In genomic region chr1:6427445-6428390, GRCh38 we compare ENCODE assay signal across 20 cellular contexts. TPM values are rescaled to one million over a fixed set of nuclear protein-coding genes. Genes with fewer than 3 reads are reported as not detected.
DNase-seq lines count a peak whose midpoint lies in the region; ATAC-seq, FAIRE-seq and TF ChIP-seq lines count a peak whose summit lies in the region.
"Had no signal": no experiment of that assay in that cellular context is flagged by ENCODE, and none has a peak within 500 bp of the region (broad histone marks: within the 10 kb centered on the region; RNA-seq: fewer than 3 reads in every experiment).

No MANE protein-coding gene starts in this region.

- no peak overlapping the region for H2BK120ac ChIP-seq in H9 (ENCODE audit: low read depth, low read length, poor library complexity, severe bottlenecking)

- peak; percentile 5; the same call in 1 of the 3 replicates for ATAC-seq in GM12878
- ATAC-seq: activated naive CD8-positive, alpha-beta T cell treated with anti-CD3 and anti-CD28 coated beads, Interleukin-2, amount 50 U/mL, for 24 hours; gastroesophageal sphincter; natural killer cell treated with Interleukin-12 subunit alpha and Interleukin-12 subunit beta and Interleukin-15 and Interleukin-18, amount 100 ng/mL, for 72 hours; SK-N-SH treated with all-trans-retinoic acid at 6 μM for 48 hours; stimulated activated naive CD8-positive, alpha-beta T cell treated with anti-CD3 and anti-CD28 coated beads, Interleukin-15, amount 100 ng/mL, for 72 hours had no signal

- H3K4me1 ChIP-seq in H9 (ENCODE audit: insufficient read depth, low read length) (no peaks in the 10 kb centered on the region), GM12878 (ENCODE audit: control insufficient read depth, insufficient read depth, low read length) (peaks cover 6% of the 10 kb centered on the region; the same call in 1 of the 2 replicates), right atrium auricular region (peaks cover 0 to 36% of the 10 kb centered on the region in 2 donors)

- H2AK5ac ChIP-seq in H9 (ENCODE audit: insufficient read length, low read length) = no peak overlapping the region

- intact Hi-C loops in GM12878 (cut with micrococcal nuclease; ENCODE audit: unreplicated experiment) (no loop called here), lower leg skin (cut with DNase I; ENCODE audit: low total_unique reads) (no loop called here)

- H3K27me3 Mint-ChIP-seq in H9 (ENCODE audit: low read depth) = peaks cover 76% of the 10 kb centered on the region

- TF ChIP-seq RAD21 in GM12878 (IDR thresholded peaks at IDR 0.05; ENCODE audit: insufficient read depth, low read depth, low read length) = no peak

- H4K20me1 ChIP-seq in H9 (ENCODE audit: control insufficient read depth, insufficient read depth, insufficient read length) (no peaks in the 10 kb centered on the region), GM12878 (ENCODE audit: control insufficient read depth, insufficient read depth) (no peaks in the 10 kb centered on the region)

- no peaks in the 10 kb centered on the region for H3K79me1 ChIP-seq in H9 (ENCODE audit: insufficient read depth, low read depth, low read length, poor library complexity, severe bottlenecking)

- H3K9me3 ChIP-seq in H9 (ENCODE audit: control insufficient read depth, low read depth, low read length) (no peaks in the 10 kb centered on the region), GM12878 (replicated peaks; ENCODE audit: control insufficient read depth, insufficient read depth, low read length) (no peaks in the 10 kb centered on the region), right atrium auricular region (no peaks in the 10 kb centered on the region)
- H3K9me3 ChIP-seq: gastroesophageal sphincter had no signal

- H3K27ac ChIP-seq in C4-2B = peak overlapping the region; percentile 69
- H3K27ac ChIP-seq in H9 (ENCODE audit: insufficient read length, low read depth, low read length) = no peak overlapping the region
- H3K27ac ChIP-seq in GM12878 (ENCODE audit: control insufficient read depth, insufficient read depth) = no peak overlapping the region
- H3K27ac ChIP-seq in right atrium auricular region = no peak overlapping the region
- H3K27ac ChIP-seq: gastroesophageal sphincter, GM23248 had no signal

- no peak overlapping the region for H3K18ac ChIP-seq in H9 (ENCODE audit: insufficient read length, low read depth, low read length)

- no peak overlapping the region for H3K56ac ChIP-seq in H9 (ENCODE audit: insufficient read length, low read depth, low read length)

- H4K91ac ChIP-seq in H9 (ENCODE audit: insufficient read length, low read depth, low read length) = no peak overlapping the region

- no peak overlapping the region for H2BK5ac ChIP-seq in H9 (ENCODE audit: insufficient read length, low read length)

- RAD21 ChIA-PET in GM12878 (lab: Charles Lee; ENCODE audit: unreplicated experiment) = no interaction called here

- H3K4me3 Mint-ChIP-seq in H9 = no peak overlapping the region
- H3K4me3 Mint-ChIP-seq: activated naive CD8-positive, alpha-beta T cell treated with anti-CD3 and anti-CD28 coated beads, Interleukin-2, amount 50 U/mL, for 24 hours; natural killer cell treated with Interleukin-12 subunit alpha and Interleukin-12 subunit beta and Interleukin-15 and Interleukin-18, amount 100 ng/mL, for 72 hours; stimulated activated naive CD8-positive, alpha-beta T cell treated with anti-CD3 and anti-CD28 coated beads, Interleukin-15, amount 100 ng/mL, for 72 hours had no signal

- H3K79me2 ChIP-seq in H9 (ENCODE audit: insufficient read depth, low read length) (no peaks in the 10 kb centered on the region), GM12878 (ENCODE audit: control insufficient read depth, insufficient read depth, low read length) (no peaks in the 10 kb centered on the region)

- peaks cover 0 to 3% of the 10 kb centered on the region in 2 experiments; a peak in 2 of 5 replicates for H3K9me3 Mint-ChIP-seq in H9
- H3K9me3 Mint-ChIP-seq: activated naive CD8-positive, alpha-beta T cell treated with anti-CD3 and anti-CD28 coated beads, Interleukin-2, amount 50 U/mL, for 24 hours; natural killer cell treated with Interleukin-12 subunit alpha and Interleukin-12 subunit beta and Interleukin-15 and Interleukin-18, amount 100 ng/mL, for 72 hours; stimulated activated naive CD8-positive, alpha-beta T cell treated with anti-CD3 and anti-CD28 coated beads, Interleukin-15, amount 100 ng/mL, for 72 hours had no signal

- no peak overlapping the region for H3K4ac ChIP-seq in H9 (ENCODE audit: low read depth, low read length)

- H4K5ac ChIP-seq in H9 (ENCODE audit: insufficient read length, low read depth, low read length) = no peak overlapping the region

- no peak overlapping the region for H3T11ph ChIP-seq in H9 (ENCODE audit: low read length)

- H4K8ac ChIP-seq in H9 (replicated peaks; ENCODE audit: insufficient read length, low read depth, low read length) = no peak overlapping the region

- no peak overlapping the region for H3K23ac ChIP-seq in H9 (ENCODE audit: insufficient read length, low read depth, low read length)

- POLR2A ChIA-PET in GM12878 (lab: Charles Lee) = no interaction called here

- H3K9ac ChIP-seq in H9 (ENCODE audit: extremely low read depth, insufficient read length, low read length) (no peak overlapping the region), GM12878 (ENCODE audit: control insufficient read depth, insufficient read depth, low read length) (no peak overlapping the region)
- H3K9ac ChIP-seq: GM23248 had no signal

- H3K27me3 ChIP-seq in H9 (ENCODE audit: insufficient read depth, low read length) (peaks cover 29% of the 10 kb centered on the region; the same call in 1 of the 2 replicates), GM12878 (replicated peaks in 1 of 2; ENCODE audit: control insufficient read depth in 2 of 2, insufficient read depth in 2 of 2, low read length in 1 of 2) (peaks cover 6 to 17% of the 10 kb centered on the region in 2 experiments; a peak in 3 of 4 replicates), right atrium auricular region (peaks cover 19 to 23% of the 10 kb centered on the region in 2 donors)

- no peaks in the 10 kb centered on the region for H3K36me3 Mint-ChIP-seq in H9 (ENCODE audit: insufficient read depth in 1 of 3, low read depth in 3 of 3)
- H3K36me3 Mint-ChIP-seq: natural killer cell treated with Interleukin-12 subunit alpha and Interleukin-12 subunit beta and Interleukin-15 and Interleukin-18, amount 100 ng/mL, for 72 hours had no signal

- H3K4me2 ChIP-seq in H9 (ENCODE audit: insufficient read depth, insufficient read length, low read length) (no peak overlapping the region), GM12878 (ENCODE audit: control insufficient read depth, insufficient read depth) (no peak overlapping the region)

- SMC1A ChIA-PET in GM12878 (lab: Charles Lee; ENCODE audit: uncharacterized antibody, unreplicated experiment) = no interaction called here

- no peak overlapping the region; the same call in 1 of the 2 replicates for H3K14ac ChIP-seq in H9 (ENCODE audit: insufficient read depth, low read length)

- no CpG with 5 or more reads among the region's 26 CpGs for WGBS in H9 (ENCODE audit: extremely low coverage, insufficient read length, low lambda C conversion rate)
- WGBS in GM12878 (ENCODE audit: insufficient coverage, insufficient replicate concordance, low lambda C conversion rate, missing lambda C conversion rate) = 42% methylated on average over 25 of the region's 26 CpGs
- 51 to 53% methylated on average over 20 to 26 of the region's 26 CpGs for WGBS in lower leg skin, 2 donors

- H2BK20ac ChIP-seq in H9 (ENCODE audit: low read depth, low read length, poor library complexity, severe bottlenecking) = no peak overlapping the region

- H2BK15ac ChIP-seq in H9 (ENCODE audit: low read depth, low read length) = no peak overlapping the region

- BruUV-seq in GM12878 (replicated peaks; lab: Mats Ljungman, UMichigan) = no TSS peak

- TF ChIP-seq POLR2A in GM12878 (IDR thresholded peaks at IDR 0.05; ENCODE audit: low read depth, low read length) (no peak), lower leg skin (IDR thresholded peaks at IDR 0.05) (no peak)

- H3K23me2 ChIP-seq in H9 (ENCODE audit: insufficient read length, low read depth, low read length, poor library complexity, severe bottlenecking) = peaks cover 3% of the 10 kb centered on the region

- no peak overlapping the region for H3K27ac Mint-ChIP-seq in H9
- H3K27ac Mint-ChIP-seq: activated naive CD8-positive, alpha-beta T cell treated with anti-CD3 and anti-CD28 coated beads, Interleukin-2, amount 50 U/mL, for 24 hours; natural killer cell treated with Interleukin-12 subunit alpha and Interleukin-12 subunit beta and Interleukin-15 and Interleukin-18, amount 100 ng/mL, for 72 hours had no signal

- H3K4me3 ChIP-seq in GM12878 (no peak overlapping the region), lower leg skin (ENCODE audit: low read depth, poor library complexity, severe bottlenecking) (no peak overlapping the region), right atrium auricular region (no peak overlapping the region)
- H3K4me3 ChIP-seq: gastroesophageal sphincter, GM23248, lung had no signal

- H3K4me1 Mint-ChIP-seq in H9 = peaks cover 17 to 24% of the 10 kb centered on the region in 2 experiments

- FAIRE-seq in GM12878 (lab: Jason Lieb, UNC) = no peak

- CTCF ChIA-PET in GM12878 (lab: Yijun Ruan, JAX) = interaction anchor here (0.7 to 10.9 kb wide), 2 partner anchors 13 to 40 kb away, joined by 4 to 137 read pairs; no protein-coding TSS in a partner anchor

- H2AFZ ChIP-seq in H9 (ENCODE audit: low read length) (no peak overlapping the region), GM12878 (ENCODE audit: control insufficient read depth, low read depth, low read length) (no peak overlapping the region)
- H2AFZ ChIP-seq: GM23248 had no signal

- in situ Hi-C loops in GM12878 (cut with MboI) = no loop called here

- no peak for TF ChIP-seq CTCF in C4-2B (conservative IDR thresholded peaks at IDR 0.05)
- no peak for TF ChIP-seq CTCF in H9 (conservative IDR thresholded peaks at IDR 0.05)
- TF ChIP-seq CTCF in GM12878 (IDR thresholded peaks at IDR 0.05 in 2 of 3, conservative IDR thresholded peaks at IDR 0.05 in 1 of 3; ENCODE audit: control insufficient read depth in 2 of 3, extremely low read depth in 1 of 3, insufficient read depth in 1 of 3, low read depth in 3 of 3, low read length in 3 of 3) = no peak
- TF ChIP-seq CTCF in lower leg skin (IDR thresholded peaks at IDR 0.05) = no peak
- TF ChIP-seq CTCF in right atrium auricular region (IDR thresholded peaks at IDR 0.05) = no peak

- H3K36me3 ChIP-seq in GM12878 (ENCODE audit: control insufficient read depth in 2 of 2, insufficient read depth in 2 of 2, low read length in 1 of 2) (no peaks in the 10 kb centered on the region), right atrium auricular region (no peaks in the 10 kb centered on the region)
- H3K36me3 ChIP-seq: gastroesophageal sphincter had no signal

- DNase-seq in H9 (peak; percentile 28), GM12878 (ENCODE audit: low read depth, low spot score) (no peak), kidney tubule cell (ENCODE audit: low spot score) (peak; percentile 44), lower leg skin (ENCODE audit: low spot score in 2 of 2) (no peak), HuH-7.5 (ENCODE audit: low spot score) (no peak), right atrium auricular region (ENCODE audit: low spot score) (no peak), retina (no peak)
- DNase-seq: activated CD4-positive, alpha-beta T cell treated with anti-CD3 and anti-CD28 coated beads, Interleukin-2, amount 50 U/mL, for 48 hours; activated naive CD8-positive, alpha-beta T cell treated with anti-CD3 and anti-CD28 coated beads, Interleukin-2, amount 50 U/mL, for 24 hours; central memory CD4-positive, alpha-beta T cell; DND-41; GM23248; NCI-H1048; stimulated activated CD4-positive, alpha-beta T cell treated with anti-CD3 and anti-CD28 coated beads, Interleukin-15, amount 100 ng/mL, for 24 hours; stimulated activated naive CD8-positive, alpha-beta T cell treated with anti-CD3 and anti-CD28 coated beads, Interleukin-15, amount 100 ng/mL, for 72 hours had no signal

- no peak for TF ChIP-seq EP300 in GM12878 (IDR thresholded peaks at IDR 0.05; ENCODE audit: borderline replicate concordance in 1 of 2, control insufficient read depth in 1 of 2, low read depth in 2 of 2, low read length in 2 of 2)

- no peak overlapping the region for H2BK12ac ChIP-seq in H9 (ENCODE audit: insufficient read length, low read depth, low read length)

RNA-seq across cellular contexts. Expression of gene ESPN, which starts 3.1 kb away (rescaled TPM):
- total RNA-seq in H9 (2021) (53.1 and 59.3 TPM in 2 replicates), GM12878 (2014; rRNA removed) (0.44 TPM in 1 of 2 replicates, not detected in the other), GM12878 (2014; rRNA removed; fragmentation: Illumina TruSeq; extraction: Trizol) (not detected in 2 replicates), GM12878 (2021) (0.59 and 0.90 TPM in 2 replicates), lower leg skin (10 to 100 TPM; 27.5 to 64.3 (median 30.3) TPM), right atrium auricular region (under 1 TPM in 1 of 2 donors, not detected in 1; 0.47 TPM)
- 0.59 and 1.2 TPM in 2 replicates for total RNA-seq in GM12878 (2013; cell fraction: nucleolus; rRNA removed)
- polyA plus RNA-seq in GM12878 (2011; ENCODE audit: low read depth) = not detected
- polyA plus RNA-seq in GM12878 (2011; rRNA removed) (0.19 and 0.71 TPM in 2 replicates), GM12878 (2014; fragmentation: Illumina TruSeq; extraction: Trizol) (not detected in 2 replicates), GM12878 (2014; fragmentation: Nextera tagmentation; extraction: Ambion mirVana) (not detected), GM12878 (2014; rRNA removed) (0.18 and 0.28 TPM in 2 replicates), GM12878 (2016; fragmentation: Nextera tagmentation; extraction: Ambion mirVana) (not detected)
- polyA plus RNA-seq in GM12878 (2011; cell fraction: cytosol; rRNA removed) = 0.43 and 0.60 TPM in 2 replicates
- polyA plus RNA-seq in GM12878 (2011; cell fraction: nucleus; rRNA removed) = 9.4 and 9.6 TPM in 2 replicates
- polyA plus RNA-seq in GM12878 (2012) = 0.51 and 0.54 TPM in 2 replicates
- polyA minus RNA-seq in GM12878 (2011; rRNA and poly(A)+ RNA removed) = 1.8 TPM in 1 of 2 replicates, not detected in the other
- polyA minus RNA-seq in GM12878 (2011; cell fraction: cytosol; rRNA and poly(A)+ RNA removed) = 0.53 TPM in 1 of 2 replicates, not detected in the other
- 1.6 and 2.2 TPM in 2 replicates for polyA minus RNA-seq in GM12878 (2011; cell fraction: nucleus; rRNA and poly(A)+ RNA removed)
- total RNA-seq: GM23248 had no signal
- polyA plus RNA-seq: GM23248 had no signal

RNA-seq across cellular contexts. Expression of gene HES2, which starts 8.0 kb away (rescaled TPM):
- 0.81 and 1.2 TPM in 2 replicates for total RNA-seq in H9 (2021)
- 0.38 and 0.49 TPM in 2 replicates for total RNA-seq in GM12878 (2013; cell fraction: nucleolus; rRNA removed)
- 0.16 and 0.28 TPM in 2 replicates for total RNA-seq in GM12878 (2014; rRNA removed)
- total RNA-seq in GM12878 (2014; rRNA removed; fragmentation: Illumina TruSeq; extraction: Trizol) = 0.13 and 0.14 TPM in 2 replicates
- 0.32 and 1.0 TPM in 2 replicates for total RNA-seq in GM12878 (2021)
- 0.38 TPM for polyA plus RNA-seq in GM12878 (2011; ENCODE audit: low read depth)
- 0.23 and 0.27 TPM in 2 replicates for polyA plus RNA-seq in GM12878 (2011; rRNA removed)
- polyA plus RNA-seq in GM12878 (2011; cell fraction: cytosol; rRNA removed) = 0.33 and 0.35 TPM in 2 replicates
- 0.26 and 0.43 TPM in 2 replicates for polyA plus RNA-seq in GM12878 (2011; cell fraction: nucleus; rRNA removed)
- 0.89 and 1.5 TPM in 2 replicates for polyA plus RNA-seq in GM12878 (2012)
- polyA plus RNA-seq in GM12878 (2014; fragmentation: Illumina TruSeq; extraction: Trizol) = 0.13 and 0.16 TPM in 2 replicates
- under 1 TPM; 0.13 TPM for polyA plus RNA-seq in GM12878 (2014; fragmentation: Nextera tagmentation; extraction: Ambion mirVana)
- polyA plus RNA-seq in GM12878 (2014; rRNA removed) = 0.16 and 0.49 TPM in 2 replicates
- 1 to 10 TPM; 1.2 to 2.0 TPM for polyA plus RNA-seq in GM12878 (2016; fragmentation: Nextera tagmentation; extraction: Ambion mirVana)
- 0.15 and 0.31 TPM in 2 replicates for polyA minus RNA-seq in GM12878 (2011; rRNA and poly(A)+ RNA removed)
- polyA minus RNA-seq in GM12878 (2011; cell fraction: cytosol; rRNA and poly(A)+ RNA removed) = 0.62 TPM in 1 of 2 replicates, not detected in the other
- polyA minus RNA-seq in GM12878 (2011; cell fraction: nucleus; rRNA and poly(A)+ RNA removed) = 0.12 and 0.57 TPM in 2 replicates
- total RNA-seq in lower leg skin = 10 to 100 TPM; 15.4 to 47.7 (median 35.8) TPM
- total RNA-seq in right atrium auricular region = not detected
- total RNA-seq: GM23248; natural killer cell treated with Interleukin-12 subunit alpha and Interleukin-12 subunit beta and Interleukin-15 and Interleukin-18, amount 100 ng/mL, for 72 hours had no signal
- polyA plus RNA-seq: GM23248 had no signal

RNA-seq across cellular contexts. Expression of gene ACOT7, which starts 34.2 kb away (rescaled TPM):
- total RNA-seq in H9 (2021) (85.2 and 87.4 TPM in 2 replicates), GM12878 (2014; rRNA removed) (46.8 and 58.7 TPM in 2 replicates), GM12878 (2014; rRNA removed; fragmentation: Illumina TruSeq; extraction: Trizol) (26.2 and 26.6 TPM in 2 replicates), GM12878 (2021) (96.9 and 106 TPM in 2 replicates), lower leg skin (10 to 100 TPM; 21.1 to 27.7 (median 24.6) TPM), right atrium auricular region (10 to 100 TPM in 1 of 2 donors, 1 to 10 TPM in 1; 6.6 to 10.7 TPM)
- 10.4 and 10.7 TPM in 2 replicates for total RNA-seq in GM12878 (2013; cell fraction: nucleolus; rRNA removed)
- polyA plus RNA-seq in GM12878 (2011; ENCODE audit: low read depth) = 21.4 TPM
- polyA plus RNA-seq in GM12878 (2011; rRNA removed) (25.1 and 63.8 TPM in 2 replicates), GM12878 (2014; fragmentation: Illumina TruSeq; extraction: Trizol) (15.6 and 47.8 TPM in 2 replicates), GM12878 (2014; fragmentation: Nextera tagmentation; extraction: Ambion mirVana) (10 to 100 TPM in 1 of 2 experiments, 1 to 10 TPM in 1; 8.9 to 20.2 TPM), GM12878 (2014; rRNA removed) (91.3 and 95.0 TPM in 2 replicates), GM12878 (2016; fragmentation: Nextera tagmentation; extraction: Ambion mirVana) (100 to 1,000 TPM; 190 to 206 TPM)
- polyA plus RNA-seq in GM12878 (2011; cell fraction: cytosol; rRNA removed) = 78.3 and 91.7 TPM in 2 replicates
- 66.6 and 118 TPM in 2 replicates for polyA plus RNA-seq in GM12878 (2011; cell fraction: nucleus; rRNA removed)
- 40.9 and 50.2 TPM in 2 replicates for polyA plus RNA-seq in GM12878 (2012)
- polyA minus RNA-seq in GM12878 (2011; rRNA and poly(A)+ RNA removed) = 48.9 and 64.2 TPM in 2 replicates
- polyA minus RNA-seq in GM12878 (2011; cell fraction: cytosol; rRNA and poly(A)+ RNA removed) = 20.3 and 20.8 TPM in 2 replicates
- polyA minus RNA-seq in GM12878 (2011; cell fraction: nucleus; rRNA and poly(A)+ RNA removed) = 9.7 and 21.4 TPM in 2 replicates

RNA-seq across cellular contexts. Expression of gene TNFRSF25, which starts 38.3 kb away (rescaled TPM):
- total RNA-seq in H9 (2021) (18.3 and 19.4 TPM in 2 replicates), GM12878 (2014; rRNA removed) (0.16 TPM in 1 of 2 replicates, not detected in the other), GM12878 (2014; rRNA removed; fragmentation: Illumina TruSeq; extraction: Trizol) (not detected in 2 replicates), GM12878 (2021) (0.46 and 0.58 TPM in 2 replicates), lower leg skin (100 to 1,000 TPM in 1 of 4 donors, 10 to 100 TPM in 3; 53.7 to 168 (median 75.7) TPM), right atrium auricular region (1 to 10 TPM; 4.4 to 7.4 TPM)
- 12.4 and 16.1 TPM in 2 replicates for total RNA-seq in GM12878 (2013; cell fraction: nucleolus; rRNA removed)
- not detected for polyA plus RNA-seq in GM12878 (2011; ENCODE audit: low read depth)
- polyA plus RNA-seq in GM12878 (2011; rRNA removed) (5.0 and 8.6 TPM in 2 replicates), GM12878 (2014; fragmentation: Illumina TruSeq; extraction: Trizol) (not detected in 2 replicates), GM12878 (2014; fragmentation: Nextera tagmentation; extraction: Ambion mirVana) (not detected), GM12878 (2014; rRNA removed) (0.30 and 1.00 TPM in 2 replicates), GM12878 (2016; fragmentation: Nextera tagmentation; extraction: Ambion mirVana) (under 1 TPM; 0.23 to 0.29 TPM)
- 10.1 and 17.7 TPM in 2 replicates for polyA plus RNA-seq in GM12878 (2011; cell fraction: cytosol; rRNA removed)
- polyA plus RNA-seq in GM12878 (2011; cell fraction: nucleus; rRNA removed) = 65.4 and 67.1 TPM in 2 replicates
- polyA plus RNA-seq in GM12878 (2012) = 0.11 and 0.36 TPM in 2 replicates
- polyA minus RNA-seq in GM12878 (2011; rRNA and poly(A)+ RNA removed) = 2.9 and 6.4 TPM in 2 replicates
- 2.3 and 3.7 TPM in 2 replicates for polyA minus RNA-seq in GM12878 (2011; cell fraction: cytosol; rRNA and poly(A)+ RNA removed)
- 3.4 and 5.3 TPM in 2 replicates for polyA minus RNA-seq in GM12878 (2011; cell fraction: nucleus; rRNA and poly(A)+ RNA removed)

Comparison
In these comparisons a context has a peak if more than half of its experiments do, and no peak if none do; other contexts are left out.
1. DNase-seq: peak in H9 (single experiment) and kidney tubule cell (single experiment); none in GM12878 (single experiment), lower leg skin (0 of 2), HuH-7.5 (single experiment), right atrium auricular region (single experiment) and retina (single experiment).
2. RNA of gene ESPN, which starts 3.1 kb away (total RNA-seq): 53.1 to 59.3 TPM in H9 and 27.5 to 64.3 TPM in lower leg skin; 0.47 TPM in right atrium auricular region and 0.44 to 1.2 TPM in GM12878; every median in the first group is over 10 times any median in the second.